Comparison of ENCODE assay signal across 8 cellular contexts in genomic region chr5:157744055-157745011, GRCh38. TPM values are rescaled to one million over a fixed set of nuclear protein-coding genes. Genes with fewer than 3 reads are reported as not detected.
DNase-seq lines count a peak whose midpoint lies in the region; ATAC-seq and TF ChIP-seq lines count a peak whose summit lies in the region.

No MANE protein-coding gene starts in this region.

- no peaks in the 10 kb centered on the region for H3K27me3 ChIP-seq in Peyer's patch
- no peaks in the 10 kb centered on the region for H3K27me3 ChIP-seq in breast epithelium

- no peaks in the 10 kb centered on the region for H3K9me3 ChIP-seq in Peyer's patch
- H3K9me3 ChIP-seq in breast epithelium = no peaks in the 10 kb centered on the region

- TF ChIP-seq CTCF in Peyer's patch (IDR thresholded peaks at IDR 0.05) = no peak
- no peak for TF ChIP-seq CTCF in breast epithelium (IDR thresholded peaks at IDR 0.05)

- intact Hi-C loops in breast epithelium (cut with DNase I; ENCODE audit: low total_unique reads) = no loop called here

- DNase-seq in SIG-M5 treated with dmso at 0.1 percent for 504 hours (lab: John Stamatoyannopoulos, UW; ENCODE audit: unreplicated experiment) = peak; percentile 25
- no peak for DNase-seq in SIG-M5 (lab: John Stamatoyannopoulos, UW)
- peak in 1 of 3 donors; percentile 53 for DNase-seq in Peyer's patch
- DNase-seq in breast epithelium (ENCODE audit: low spot score in 2 of 2) = no peak
- DNase-seq in kidney tubule cell (ENCODE audit: low spot score) = peak; percentile 21
- peak; percentile 41 for DNase-seq in stimulated activated CD8-positive, alpha-beta memory T cell treated with anti-CD3 and anti-CD28 coated beads, Interleukin-4, amount 100 ng/mL, for 48 hours
- DNase-seq in stimulated activated naive CD4-positive, alpha-beta T cell treated with Interleukin-2 at 50 U/mL for 16 hours (lab: John Stamatoyannopoulos, UW) = no peak

- TF ChIP-seq POLR2A in Peyer's patch (IDR thresholded peaks at IDR 0.05) (no peak), breast epithelium (IDR thresholded peaks at IDR 0.05) (no peak)

- H3K36me3 ChIP-seq in Peyer's patch (peaks cover 0 to 6% (median 0%) of the 10 kb centered on the region in 3 donors), breast epithelium (no peaks in the 10 kb centered on the region)

- H3K4me3 ChIP-seq in Peyer's patch (peak overlapping the region; percentile 79 to 95 (median 86)), breast epithelium (peak overlapping the region; percentile 82 to 92 (median 83))

- peak overlapping the region in 3 of 4 donors; percentile 55 to 73 (median 71) for H3K27ac ChIP-seq in Peyer's patch
- peak overlapping the region in 1 of 2 donors; percentile 59 for H3K27ac ChIP-seq in breast epithelium

- H3K4me1 ChIP-seq in Peyer's patch = peaks cover 0 to 21% (median 0%) of the 10 kb centered on the region in 4 donors
- H3K4me1 ChIP-seq in breast epithelium = no peaks in the 10 kb centered on the region

- ATAC-seq in HG02678 (IDR thresholded peaks at IDR 0.05; ENCODE audit: unreplicated experiment) = peak; percentile 28

RNA-seq across cellular contexts. Expression of gene LSM11, which starts 0.8 kb away (rescaled TPM):
- 1 to 10 TPM; 3.3 to 3.8 (median 3.6) TPM for total RNA-seq in Peyer's patch
- 1 to 10 TPM; 1.8 to 5.7 (median 4.6) TPM for total RNA-seq in breast epithelium

RNA-seq across cellular contexts. Expression of gene THG1L, which starts 13.1 kb away (rescaled TPM):
- total RNA-seq in Peyer's patch (10 to 100 TPM in 2 of 4 donors, 1 to 10 TPM in 2; 4.0 to 29.7 (median 8.9) TPM), breast epithelium (10 to 100 TPM; 12.3 to 15.1 (median 13.5) TPM)

Comparison
In these comparisons a context has a peak if more than half of its experiments do, and no peak if none do; other contexts are left out.
1. DNase-seq: peak in SIG-M5 treated with dmso at 0.1 percent for 504 hours (single experiment), kidney tubule cell (single experiment) and stimulated activated CD8-positive, alpha-beta memory T cell treated with anti-CD3 and anti-CD28 coated beads, Interleukin-4, amount 100 ng/mL, for 48 hours (single experiment); none in SIG-M5 (single experiment), breast epithelium (0 of 2) and stimulated activated naive CD4-positive, alpha-beta T cell treated with Interleukin-2 at 50 U/mL for 16 hours (single experiment).